In the genomic region with DNA sequence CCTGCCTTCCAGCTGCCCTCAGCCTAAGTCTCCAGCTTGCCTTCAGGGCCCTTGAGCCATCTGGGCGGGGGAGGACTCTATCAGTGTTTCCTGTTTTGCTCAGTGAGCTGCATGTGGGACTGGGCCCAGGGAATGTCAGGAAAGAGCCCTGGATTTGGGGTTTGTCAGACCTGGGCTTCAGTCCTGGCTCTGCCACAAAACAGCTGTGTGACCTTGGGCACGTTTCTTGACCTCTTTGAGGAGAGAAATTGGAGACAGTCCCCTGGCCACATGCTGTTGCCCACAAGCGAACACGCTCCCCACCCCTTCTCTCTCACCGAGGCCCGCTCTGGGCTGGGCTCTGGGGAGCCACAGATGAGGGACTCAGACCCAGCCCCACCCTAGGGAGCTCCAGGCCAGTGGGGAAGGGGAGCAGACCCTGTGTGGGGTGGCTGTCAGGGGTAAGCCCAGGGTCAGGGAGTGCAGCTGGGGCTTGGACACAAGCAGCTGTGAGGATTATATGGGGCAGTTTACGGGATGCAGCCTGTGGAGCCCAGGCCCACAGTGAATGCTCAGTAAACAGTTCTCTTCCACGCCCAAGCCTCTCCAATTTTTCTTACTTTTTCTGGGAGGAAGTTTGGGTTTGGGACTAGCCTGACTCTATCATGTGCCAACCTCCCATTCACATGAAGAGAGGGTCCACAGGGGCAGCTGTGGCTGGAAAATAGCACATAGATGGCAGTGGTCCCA, we compare ENCODE assay signal across 13 cellular contexts.
DNase-seq lines count a peak whose midpoint lies in the region; ATAC-seq and TF ChIP-seq lines count a peak whose summit lies in the region.
"Had no signal": no experiment of that assay in that cellular context is flagged by ENCODE, and none has a peak within 500 bp of the region (broad histone marks: within the 10 kb centered on the region; RNA-seq: fewer than 3 reads in every experiment).

No MANE protein-coding gene starts in this region.

- no peaks in the 10 kb centered on the region for H3K9me3 Mint-ChIP-seq in nephron progenitor cell
- H3K9me3 Mint-ChIP-seq: CD8-positive, alpha-beta memory T cell had no signal

- H3K27me3 Mint-ChIP-seq in nephron progenitor cell (ENCODE audit: low read depth, poor library complexity) = peaks cover 9% of the 10 kb centered on the region

- peaks cover 9% of the 10 kb centered on the region for H3K4me1 ChIP-seq in NT2/D1 (ENCODE audit: insufficient read depth, insufficient read length)

- H3K36me3 ChIP-seq in NT2/D1 (ENCODE audit: insufficient read depth, insufficient read length, low read length) = no peaks in the 10 kb centered on the region

- no peak overlapping the region for H3K4me3 Mint-ChIP-seq in nephron progenitor cell
- H3K4me3 Mint-ChIP-seq: CD8-positive, alpha-beta memory T cell had no signal

- peak overlapping the region; percentile 29 for H3K27ac Mint-ChIP-seq in nephron progenitor cell

- no peak overlapping the region for H3K9ac ChIP-seq in NT2/D1 (ENCODE audit: insufficient read length, low read depth)

- no peak for TF ChIP-seq CTCF in nephron progenitor cell (IDR thresholded peaks at IDR 0.05)

- no peak overlapping the region for H3K4me3 ChIP-seq in NT2/D1 (ENCODE audit: insufficient read length, low read depth)
- H3K4me3 ChIP-seq: lung had no signal

- DNase-seq in DMS53 treated with DMSO at 0.1 percent for 48 hours (lab: John Stamatoyannopoulos, UW; ENCODE audit: unreplicated experiment) (peak; percentile 41), NT2/D1 (ENCODE audit: low read depth, low spot score) (peak; percentile 57), fibroblast of peridontal ligament (ENCODE audit: extremely low read depth) (peak; percentile 15), nephron progenitor cell (peak; percentile 39), activated gamma-delta T cell (lab: John Stamatoyannopoulos, UW) (no peak), NCI-H1436 treated with DMSO at 0.1 percent for 48 hours (lab: John Stamatoyannopoulos, UW) (no peak)
- DNase-seq: activated T-cell treated with anti-CD3 and anti-CD28 coated beads, Interleukin-2, amount 50 U/mL, for 48 hours; CD8-positive, alpha-beta memory T cell; effector CD8-positive, alpha-beta T cell; T-helper 9 cell had no signal

- H3K4me1 Mint-ChIP-seq in nephron progenitor cell = peaks cover 70% of the 10 kb centered on the region

- no peak for ATAC-seq in HG02970 (IDR thresholded peaks at IDR 0.05; ENCODE audit: low FRiP score, unreplicated experiment)
- no peak for ATAC-seq in GM18520 (IDR thresholded peaks at IDR 0.05; ENCODE audit: unreplicated experiment)

- no peaks in the 10 kb centered on the region for H3K9me3 ChIP-seq in NT2/D1 (ENCODE audit: insufficient read depth, low read length)

- no peaks in the 10 kb centered on the region for H3K36me3 Mint-ChIP-seq in nephron progenitor cell (ENCODE audit: low read depth)
- H3K36me3 Mint-ChIP-seq: CD8-positive, alpha-beta memory T cell had no signal

- H3K27me3 ChIP-seq in NT2/D1 (ENCODE audit: insufficient read depth, insufficient read length) = no peaks in the 10 kb centered on the region

Comparison
In these comparisons a context has a peak if more than half of its experiments do, and no peak if none do; other contexts are left out.
1. DNase-seq: peak in DMS53 treated with DMSO at 0.1 percent for 48 hours (single experiment), NT2/D1 (single experiment), fibroblast of peridontal ligament (single experiment) and nephron progenitor cell (single experiment); none in activated gamma-delta T cell (single experiment) and NCI-H1436 treated with DMSO at 0.1 percent for 48 hours (single experiment).